ENCODE assay signal across 2 cellular contexts in the genomic region with DNA sequence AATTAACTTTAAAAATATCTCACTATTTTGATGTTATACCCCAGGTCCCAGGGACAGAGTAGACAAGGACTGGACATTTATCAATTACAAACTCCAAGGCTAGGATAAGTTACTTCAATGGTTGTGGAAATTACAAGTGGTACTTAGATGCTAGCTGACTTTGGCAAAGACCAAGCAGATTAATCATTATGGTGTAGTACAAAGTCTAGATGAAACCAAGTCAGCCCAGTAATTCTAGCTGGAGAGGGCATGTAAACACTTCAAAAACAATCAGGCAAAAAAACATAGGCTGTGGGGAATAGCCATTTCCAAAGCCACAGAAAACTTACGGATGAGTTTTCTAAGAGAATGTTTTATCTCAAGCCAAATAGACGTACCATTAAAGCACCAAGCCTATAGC.
TF ChIP-seq lines count a peak whose summit lies in the region.

No MANE protein-coding gene starts in this region.

TF ChIP-seq in liver, 16 proteins besides CTCF, POLR2A, EP300 and RAD21 (continued from another document):
- TF ChIP-seq HNF4G (IDR thresholded peaks at IDR 0.05) (peak; percentile 66), HNF4A (conservative IDR thresholded peaks at IDR 0.05) (peak; percentile 89 to 91), FOXA2 (IDR thresholded peaks at IDR 0.05) (peak; percentile 67), YY1 (IDR thresholded peaks at IDR 0.05) (no peak), NR2F2 (IDR thresholded peaks at IDR 0.05) (no peak), GABPA (IDR thresholded peaks at IDR 0.05 in 1 of 2, conservative IDR thresholded peaks at IDR 0.05 in 1 of 2) (no peak), EGR1 (IDR thresholded peaks at IDR 0.05; ENCODE audit: low read depth in 2 of 2) (no peak), SP1 (IDR thresholded peaks at IDR 0.05) (peak; percentile 74), RXRA (IDR thresholded peaks at IDR 0.05) (peak in 1 of 2 donors; percentile 37), TAF1 (conservative IDR thresholded peaks at IDR 0.05) (no peak), JUND (IDR thresholded peaks at IDR 0.05) (peak in 1 of 2 donors; percentile 50)
- TF ChIP-seq, protein P1, sequence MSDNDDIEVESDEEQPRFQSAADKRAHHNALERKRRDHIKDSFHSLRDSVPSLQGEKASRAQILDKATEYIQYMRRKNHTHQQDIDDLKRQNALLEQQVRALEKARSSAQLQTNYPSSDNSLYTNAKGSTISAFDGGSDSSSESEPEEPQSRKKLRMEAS (IDR thresholded peaks at IDR 0.05), result no peak
- TF ChIP-seq, protein P2, sequence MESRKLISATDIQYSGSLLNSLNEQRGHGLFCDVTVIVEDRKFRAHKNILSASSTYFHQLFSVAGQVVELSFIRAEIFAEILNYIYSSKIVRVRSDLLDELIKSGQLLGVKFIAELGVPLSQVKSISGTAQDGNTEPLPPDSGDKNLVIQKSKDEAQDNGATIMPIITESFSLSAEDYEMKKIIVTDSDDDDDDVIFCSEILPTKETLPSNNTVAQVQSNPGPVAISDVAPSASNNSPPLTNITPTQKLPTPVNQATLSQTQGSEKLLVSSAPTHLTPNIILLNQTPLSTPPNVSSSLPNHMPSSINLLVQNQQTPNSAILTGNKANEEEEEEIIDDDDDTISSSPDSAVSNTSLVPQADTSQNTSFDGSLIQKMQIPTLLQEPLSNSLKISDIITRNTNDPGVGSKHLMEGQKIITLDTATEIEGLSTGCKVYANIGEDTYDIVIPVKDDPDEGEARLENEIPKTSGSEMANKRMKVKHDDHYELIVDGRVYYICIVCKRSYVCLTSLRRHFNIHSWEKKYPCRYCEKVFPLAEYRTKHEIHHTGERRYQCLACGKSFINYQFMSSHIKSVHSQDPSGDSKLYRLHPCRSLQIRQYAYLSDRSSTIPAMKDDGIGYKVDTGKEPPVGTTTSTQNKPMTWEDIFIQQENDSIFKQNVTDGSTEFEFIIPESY (IDR thresholded peaks at IDR 0.05), result no peak
- TF ChIP-seq, protein P3, sequence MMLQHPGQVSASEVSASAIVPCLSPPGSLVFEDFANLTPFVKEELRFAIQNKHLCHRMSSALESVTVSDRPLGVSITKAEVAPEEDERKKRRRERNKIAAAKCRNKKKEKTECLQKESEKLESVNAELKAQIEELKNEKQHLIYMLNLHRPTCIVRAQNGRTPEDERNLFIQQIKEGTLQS (IDR thresholded peaks at IDR 0.05), result peak; percentile 33

TF ChIP-seq in HepG2, 621 proteins besides CTCF, POLR2A, EP300 and RAD21 (continued from another document):
- TF ChIP-seq, protein P4, sequence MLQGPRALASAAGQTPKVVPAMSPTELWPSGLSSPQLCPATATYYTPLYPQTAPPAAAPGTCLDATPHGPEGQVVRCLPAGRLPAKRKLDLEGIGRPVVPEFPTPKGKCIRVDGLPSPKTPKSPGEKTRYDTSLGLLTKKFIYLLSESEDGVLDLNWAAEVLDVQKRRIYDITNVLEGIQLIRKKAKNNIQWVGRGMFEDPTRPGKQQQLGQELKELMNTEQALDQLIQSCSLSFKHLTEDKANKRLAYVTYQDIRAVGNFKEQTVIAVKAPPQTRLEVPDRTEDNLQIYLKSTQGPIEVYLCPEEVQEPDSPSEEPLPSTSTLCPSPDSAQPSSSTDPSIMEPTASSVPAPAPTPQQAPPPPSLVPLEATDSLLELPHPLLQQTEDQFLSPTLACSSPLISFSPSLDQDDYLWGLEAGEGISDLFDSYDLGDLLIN (CRISPR knock-in tag; IDR thresholded peaks at IDR 0.05; ENCODE audit: borderline replicate concordance), result no peak
- TF ChIP-seq, protein P5, sequence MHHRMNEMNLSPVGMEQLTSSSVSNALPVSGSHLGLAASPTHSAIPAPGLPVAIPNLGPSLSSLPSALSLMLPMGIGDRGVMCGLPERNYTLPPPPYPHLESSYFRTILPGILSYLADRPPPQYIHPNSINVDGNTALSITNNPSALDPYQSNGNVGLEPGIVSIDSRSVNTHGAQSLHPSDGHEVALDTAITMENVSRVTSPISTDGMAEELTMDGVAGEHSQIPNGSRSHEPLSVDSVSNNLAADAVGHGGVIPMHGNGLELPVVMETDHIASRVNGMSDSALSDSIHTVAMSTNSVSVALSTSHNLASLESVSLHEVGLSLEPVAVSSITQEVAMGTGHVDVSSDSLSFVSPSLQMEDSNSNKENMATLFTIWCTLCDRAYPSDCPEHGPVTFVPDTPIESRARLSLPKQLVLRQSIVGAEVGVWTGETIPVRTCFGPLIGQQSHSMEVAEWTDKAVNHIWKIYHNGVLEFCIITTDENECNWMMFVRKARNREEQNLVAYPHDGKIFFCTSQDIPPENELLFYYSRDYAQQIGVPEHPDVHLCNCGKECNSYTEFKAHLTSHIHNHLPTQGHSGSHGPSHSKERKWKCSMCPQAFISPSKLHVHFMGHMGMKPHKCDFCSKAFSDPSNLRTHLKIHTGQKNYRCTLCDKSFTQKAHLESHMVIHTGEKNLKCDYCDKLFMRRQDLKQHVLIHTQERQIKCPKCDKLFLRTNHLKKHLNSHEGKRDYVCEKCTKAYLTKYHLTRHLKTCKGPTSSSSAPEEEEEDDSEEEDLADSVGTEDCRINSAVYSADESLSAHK (CRISPR knock-in tag; IDR thresholded peaks at IDR 0.05; ENCODE audit: borderline replicate concordance), result no peak
- TF ChIP-seq SCMH1 (CRISPR knock-in tag; IDR thresholded peaks at IDR 0.05; ENCODE audit: borderline replicate concordance) (no peak), ZC3H13 (CRISPR knock-in tag; IDR thresholded peaks at IDR 0.05) (no peak), RARG (CRISPR knock-in tag; IDR thresholded peaks at IDR 0.05; ENCODE audit: low read depth) (no peak), AHR (CRISPR knock-in tag; IDR thresholded peaks at IDR 0.05) (no peak), NR2C2 (CRISPR knock-in tag; IDR thresholded peaks at IDR 0.05; ENCODE audit: borderline replicate concordance) (no peak), THYN1 (CRISPR knock-in tag; IDR thresholded peaks at IDR 0.05; ENCODE audit: borderline replicate concordance, low read depth) (no peak)
- TF ChIP-seq, protein P6, sequence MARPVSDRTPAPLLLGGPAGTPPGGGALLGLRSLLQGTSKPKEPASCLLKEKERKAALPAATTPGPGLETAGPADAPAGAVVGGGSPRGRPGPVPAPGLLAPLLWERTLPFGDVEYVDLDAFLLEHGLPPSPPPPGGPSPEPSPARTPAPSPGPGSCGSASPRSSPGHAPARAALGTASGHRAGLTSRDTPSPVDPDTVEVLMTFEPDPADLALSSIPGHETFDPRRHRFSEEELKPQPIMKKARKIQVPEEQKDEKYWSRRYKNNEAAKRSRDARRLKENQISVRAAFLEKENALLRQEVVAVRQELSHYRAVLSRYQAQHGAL (CRISPR knock-in tag; IDR thresholded peaks at IDR 0.05; ENCODE audit: not compliant biosample characterization), result no peak
- TF ChIP-seq, protein P7, sequence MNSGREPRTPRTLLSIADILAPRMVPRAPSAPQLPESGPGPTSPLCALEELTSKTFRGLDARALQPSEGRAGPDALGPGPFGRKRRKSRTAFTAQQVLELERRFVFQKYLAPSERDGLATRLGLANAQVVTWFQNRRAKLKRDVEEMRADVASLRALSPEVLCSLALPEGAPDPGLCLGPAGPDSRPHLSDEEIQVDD (CRISPR knock-in tag; IDR thresholded peaks at IDR 0.05; ENCODE audit: borderline replicate concordance), result no peak
- TF ChIP-seq, protein P8, sequence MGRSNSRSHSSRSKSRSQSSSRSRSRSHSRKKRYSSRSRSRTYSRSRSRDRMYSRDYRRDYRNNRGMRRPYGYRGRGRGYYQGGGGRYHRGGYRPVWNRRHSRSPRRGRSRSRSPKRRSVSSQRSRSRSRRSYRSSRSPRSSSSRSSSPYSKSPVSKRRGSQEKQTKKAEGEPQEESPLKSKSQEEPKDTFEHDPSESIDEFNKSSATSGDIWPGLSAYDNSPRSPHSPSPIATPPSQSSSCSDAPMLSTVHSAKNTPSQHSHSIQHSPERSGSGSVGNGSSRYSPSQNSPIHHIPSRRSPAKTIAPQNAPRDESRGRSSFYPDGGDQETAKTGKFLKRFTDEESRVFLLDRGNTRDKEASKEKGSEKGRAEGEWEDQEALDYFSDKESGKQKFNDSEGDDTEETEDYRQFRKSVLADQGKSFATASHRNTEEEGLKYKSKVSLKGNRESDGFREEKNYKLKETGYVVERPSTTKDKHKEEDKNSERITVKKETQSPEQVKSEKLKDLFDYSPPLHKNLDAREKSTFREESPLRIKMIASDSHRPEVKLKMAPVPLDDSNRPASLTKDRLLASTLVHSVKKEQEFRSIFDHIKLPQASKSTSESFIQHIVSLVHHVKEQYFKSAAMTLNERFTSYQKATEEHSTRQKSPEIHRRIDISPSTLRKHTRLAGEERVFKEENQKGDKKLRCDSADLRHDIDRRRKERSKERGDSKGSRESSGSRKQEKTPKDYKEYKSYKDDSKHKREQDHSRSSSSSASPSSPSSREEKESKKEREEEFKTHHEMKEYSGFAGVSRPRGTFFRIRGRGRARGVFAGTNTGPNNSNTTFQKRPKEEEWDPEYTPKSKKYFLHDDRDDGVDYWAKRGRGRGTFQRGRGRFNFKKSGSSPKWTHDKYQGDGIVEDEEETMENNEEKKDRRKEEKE (IDR thresholded peaks at IDR 0.05), result no peak
